18 cellular contexts compared by ENCODE assay signal in genomic region chr7:157020514-157021070, GRCh38. TPM values are rescaled to one million over a fixed set of nuclear protein-coding genes. Genes with fewer than 3 reads are reported as not detected.
A peak's percentile ranks its signal among the peaks of the same experiment; 100 is the strongest.
DNase-seq lines count a peak whose midpoint lies in the region; ATAC-seq and TF ChIP-seq lines count a peak whose summit lies in the region.
"Had no signal": no experiment of that assay in that cellular context is flagged by ENCODE, and none has a peak within 500 bp of the region (broad histone marks: within the 10 kb centered on the region; RNA-seq: fewer than 3 reads in every experiment).

No MANE protein-coding gene starts in this region.

- H3K9ac ChIP-seq in HUES6 (ENCODE audit: low read length): no peak overlapping the region
- H3K9ac ChIP-seq: KMS-11 had no signal

- H3K4me3 ChIP-seq in HUES6 (ENCODE audit: low read depth, low read length) (peak overlapping the region; percentile 33), gastrocnemius medialis (peak overlapping the region in 3 of 4 donors; percentile 7 to 39 (median 7))

- ATAC-seq in gastrocnemius medialis: no peak
- no peak for ATAC-seq in GM21526 (IDR thresholded peaks at IDR 0.05; ENCODE audit: low FRiP score, unreplicated experiment)
- ATAC-seq: Right ventricle myocardium inferior had no signal

- intact Hi-C loops in gastrocnemius medialis (cut with DNase I; ENCODE audit: low total_unique reads): no loop called here

- H3K27ac ChIP-seq in HUES6 (ENCODE audit: low read depth, low read length) (no peak overlapping the region), gastrocnemius medialis (no peak overlapping the region)
- H3K27ac ChIP-seq: HL-60, KMS-11 had no signal

- no peaks in the 10 kb centered on the region for H3K36me3 ChIP-seq in HUES6 (ENCODE audit: control insufficient read depth, insufficient read depth, low read length)
- H3K36me3 ChIP-seq in gastrocnemius medialis: no peaks in the 10 kb centered on the region

- no peak for TF ChIP-seq POLR2A in gastrocnemius medialis (IDR thresholded peaks at IDR 0.05)

- DNase-seq in DMS53 (lab: John Stamatoyannopoulos, UW) (peak; percentile 37), DMS53 treated with DMSO at 0.1 percent for 48 hours (lab: John Stamatoyannopoulos, UW; ENCODE audit: unreplicated experiment) (no peak), iPS-NIHi11 (ENCODE audit: low spot score) (peak; percentile 49), gastrocnemius medialis (no peak), SIG-M5 (lab: John Stamatoyannopoulos, UW) (no peak), putamen (ENCODE audit: low spot score) (no peak)
- DNase-seq: 8988T; activated CD4-positive, alpha-beta T cell treated with anti-CD3 and anti-CD28 coated beads, Interleukin-2, amount 50 U/mL, for 4 hours; activated effector memory CD4-positive, alpha-beta T cell treated with anti-CD3 and anti-CD28 coated beads, Interleukin-2, amount 50 U/mL, for 16 hours; NCI-H1417 treated with DMSO at 0.1 percent for 48 hours; NK-92 treated with Interleukin-12 subunit alpha and Interleukin-12 subunit beta, amount 100 ng/mL, for 24 hours; stimulated activated naive CD4-positive, alpha-beta T cell had no signal

- H3K4me1 ChIP-seq in HUES6 (ENCODE audit: control insufficient read depth, insufficient read depth, low read length): peaks cover 29% of the 10 kb centered on the region
- H3K4me1 ChIP-seq in gastrocnemius medialis: peaks cover 6 to 27% of the 10 kb centered on the region in 2 donors

- H3K9me3 ChIP-seq in HUES6 (ENCODE audit: control insufficient read depth, insufficient read depth, low read depth, low read length): no peaks in the 10 kb centered on the region
- H3K9me3 ChIP-seq in gastrocnemius medialis: no peaks in the 10 kb centered on the region

- peaks cover 100% of the 10 kb centered on the region for H3K27me3 ChIP-seq in HUES6 (ENCODE audit: control insufficient read depth, insufficient read depth, low read length)
- peaks cover 98 to 100% (median 99%) of the 10 kb centered on the region in 3 donors for H3K27me3 ChIP-seq in gastrocnemius medialis

- no peak for TF ChIP-seq CTCF in gastrocnemius medialis (IDR thresholded peaks at IDR 0.05 in 4 of 5, conservative IDR thresholded peaks at IDR 0.05 in 1 of 5)

- in situ Hi-C loops in gastrocnemius medialis (cut with MboI; ENCODE audit: low sequenced_read_pairs in 4 of 4): no loop called here

RNA-seq across cellular contexts. Expression of gene MNX1, which starts 10.1 kb away (rescaled TPM):
- under 1 TPM in 2 of 4 donors, not detected in 2; 0.16 to 0.20 TPM for total RNA-seq in gastrocnemius medialis
- total RNA-seq: Right ventricle myocardium inferior, skeletal muscle tissue had no signal

Comparison
In these comparisons a context has a peak if more than half of its experiments do, and no peak if none do; other contexts are left out.
1. DNase-seq: peak in DMS53 (single experiment) and iPS-NIHi11 (single experiment); none in DMS53 treated with DMSO at 0.1 percent for 48 hours (single experiment), gastrocnemius medialis (0 of 2), SIG-M5 (single experiment) and putamen (single experiment).